25 cellular contexts compared by ENCODE assay signal in genomic region chr4:102710986-102711385, GRCh38. TPM values are rescaled to one million over a fixed set of nuclear protein-coding genes. Genes with fewer than 3 reads are reported as not detected.
DNase-seq lines count a peak whose midpoint lies in the region; ATAC-seq, FAIRE-seq and TF ChIP-seq lines count a peak whose summit lies in the region.
"Had no signal": no experiment of that assay in that cellular context is flagged by ENCODE, and none has a peak within 500 bp of the region (broad histone marks: within the 10 kb centered on the region; RNA-seq: fewer than 3 reads in every experiment).

No MANE protein-coding gene starts in this region.

- H3K27me3 ChIP-seq in Caco-2 (replicated peaks; ENCODE audit: control insufficient read depth, insufficient read depth, low read length) = no peaks in the 10 kb centered on the region
- no peaks in the 10 kb centered on the region for H3K27me3 ChIP-seq in small intestine (ENCODE audit: control insufficient read depth in 2 of 2, insufficient read depth in 2 of 2, low read length in 2 of 2)
- H3K27me3 ChIP-seq in GM23338 (ENCODE audit: insufficient read depth) = no peaks in the 10 kb centered on the region
- H3K27me3 ChIP-seq: BLaER1 treated with 17β-estradiol and CSF1 and Interleukin-3, amounts not matched to agents 10 nM and 100 nM had no signal

- intact Hi-C loops in Caco-2 (cut with micrococcal nuclease; ENCODE audit: unreplicated experiment) = no loop called here

- ATAC-seq in GM23338 = no peak
- ATAC-seq: A549; CD8-positive, alpha-beta T cell; GM12878 had no signal

- H3K4me1 ChIP-seq in Caco-2 (peaks cover 45% of the 10 kb centered on the region), HEK293 (ENCODE audit: control insufficient read depth, insufficient read depth, low read length) (no peaks in the 10 kb centered on the region), small intestine (ENCODE audit: control insufficient read depth in 2 of 2, insufficient read depth in 1 of 2, low read depth in 1 of 2, low read length in 1 of 2) (no peaks in the 10 kb centered on the region), GM23338 (ENCODE audit: insufficient read depth) (no peaks in the 10 kb centered on the region)

- peaks cover 40% of the 10 kb centered on the region for H3K4me1 Mint-ChIP-seq in Caco-2 (ENCODE audit: low read depth, unreplicated experiment)
- H3K4me1 Mint-ChIP-seq in GM23338 = no peaks in the 10 kb centered on the region

- no peaks in the 10 kb centered on the region for H3K9me2 ChIP-seq in GM23338 (ENCODE audit: insufficient read depth)

- no peak overlapping the region for H3K4me2 ChIP-seq in GM23338
- H3K4me2 ChIP-seq: A549; BLaER1 treated with 17β-estradiol and CSF1 and Interleukin-3, amounts not matched to agents 10 nM and 100 nM had no signal

- no peaks in the 10 kb centered on the region for H3K79me2 ChIP-seq in GM23338 (replicated peaks; ENCODE audit: insufficient read depth)

- H3K9me3 Mint-ChIP-seq in Caco-2 (ENCODE audit: unreplicated experiment) = peaks cover 14% of the 10 kb centered on the region
- no peaks in the 10 kb centered on the region for H3K9me3 Mint-ChIP-seq in GM23338

- no peaks in the 10 kb centered on the region for H3K36me3 ChIP-seq in Caco-2 (ENCODE audit: control insufficient read depth, insufficient read depth, low read length)
- no peaks in the 10 kb centered on the region for H3K36me3 ChIP-seq in HEK293 (ENCODE audit: control insufficient read depth in 2 of 2, insufficient read depth in 1 of 2, low read length in 2 of 2)
- H3K36me3 ChIP-seq in small intestine (ENCODE audit: control insufficient read depth in 2 of 2, insufficient read depth in 2 of 2, low read length in 2 of 2) = peaks cover 0 to 2% of the 10 kb centered on the region in 2 donors
- no peaks in the 10 kb centered on the region for H3K36me3 ChIP-seq in GM23338 (ENCODE audit: insufficient read depth)

- H3K27ac Mint-ChIP-seq in Caco-2 (ENCODE audit: unreplicated experiment) (peak overlapping the region; percentile 56), GM23338 (no peak overlapping the region)
- H3K27ac Mint-ChIP-seq: B cell; CD4-positive, alpha-beta T cell; CD8-positive, alpha-beta T cell had no signal

- CTCF ChIA-PET in Caco-2 (lab: Charles Lee) (interaction anchor here (0.5 kb wide), 1 partner anchor 145 kb away, joined by 4 read pairs; no protein-coding TSS in a partner anchor), HEK293 (lab: Yijun Ruan, JAX) (no interaction called here)

- no peak overlapping the region for H3K4me3 ChIP-seq in Caco-2 (ENCODE audit: low read depth, low read length)
- no peak overlapping the region for H3K4me3 ChIP-seq in HEK293 (ENCODE audit: low read depth, low read length)
- H3K4me3 ChIP-seq in small intestine (ENCODE audit: low read depth in 1 of 2, low read length in 2 of 2) = no peak overlapping the region
- no peak overlapping the region for H3K4me3 ChIP-seq in GM23338
- H3K4me3 ChIP-seq: A549; BLaER1 treated with 17β-estradiol and CSF1 and Interleukin-3, amounts not matched to agents 10 nM and 100 nM; GM12878 had no signal

- FAIRE-seq in small intestine (lab: Jason Lieb, UNC) = peak; percentile 30
- FAIRE-seq: A549, GM12878, GM12892, GM19239 had no signal

- BruUV-seq in Caco-2 (replicated peaks; lab: Mats Ljungman, UMichigan) = no TSS peak

- H3K27me3 Mint-ChIP-seq in Caco-2 (ENCODE audit: insufficient read depth, unreplicated experiment) = no peaks in the 10 kb centered on the region
- no peaks in the 10 kb centered on the region for H3K27me3 Mint-ChIP-seq in GM23338 (ENCODE audit: insufficient read depth, low read depth, poor library complexity)
- H3K27me3 Mint-ChIP-seq: B cell; CD4-positive, alpha-beta T cell had no signal

- H4K20me1 ChIP-seq in GM23338 (replicated peaks; ENCODE audit: insufficient read depth) = no peaks in the 10 kb centered on the region

- H3K27ac ChIP-seq in HEK293 (ENCODE audit: extremely low read depth, low read depth, low read length) (no peak overlapping the region), small intestine (ENCODE audit: low read depth in 1 of 2, low read length in 1 of 2) (no peak overlapping the region), GM23338 (ENCODE audit: low read depth) (no peak overlapping the region)
- H3K27ac ChIP-seq: A549; BLaER1 treated with 17β-estradiol and CSF1 and Interleukin-3, amounts not matched to agents 10 nM and 100 nM; C4-2B had no signal

- no peak for TF ChIP-seq CTCF in Caco-2 (IDR thresholded peaks at IDR 0.05; ENCODE audit: insufficient read depth in 1 of 2, low read depth in 1 of 2, low read length in 1 of 2, severe bottlenecking in 1 of 2, unreplicated experiment in 1 of 2)
- no peak for TF ChIP-seq CTCF in HEK293 (tag by site-specific recombination; IDR thresholded peaks at IDR 0.05)
- TF ChIP-seq CTCF in GM23338 (conservative IDR thresholded peaks at IDR 0.05; ENCODE audit: low read depth in 2 of 2) = no peak
- TF ChIP-seq CTCF in GM20000 (IDR thresholded peaks at IDR 0.05; ENCODE audit: extremely low read depth, missing control alignments) = no peak

- H3K4me3 Mint-ChIP-seq in Caco-2 (ENCODE audit: unreplicated experiment) (no peak overlapping the region), GM23338 (no peak overlapping the region)
- H3K4me3 Mint-ChIP-seq: B cell; CD4-positive, alpha-beta T cell; CD8-positive, alpha-beta T cell had no signal

- no peak overlapping the region for H2AFZ ChIP-seq in GM23338

- POLR2A ChIA-PET in Caco-2 (lab: Charles Lee) = no interaction called here
- POLR2A ChIA-PET in HEK293 (lab: Yijun Ruan, JAX) = no interaction called here

- DNase-seq in Caco-2 (no peak), small intestine (no peak), GM23338 (ENCODE audit: low spot score) (no peak), NCI-H446 (lab: John Stamatoyannopoulos, UW) (no peak), amniotic stem cell (lab: John Stamatoyannopoulos, UW) (no peak), GM20000 (ENCODE audit: low spot score) (no peak)
- DNase-seq: 8988T; AML-193; CD4-positive, alpha-beta T cell; CD8-positive, alpha-beta T cell; DMS 273 treated with DMSO at 0.1 percent for 48 hours; DMS153; DMS53; DMS79; DND-41; EL; GDM1 had no signal

- no peaks in the 10 kb centered on the region for H3F3A ChIP-seq in GM23338 (replicated peaks; ENCODE audit: low read depth)

- 92 to 94% (median 92%) methylated on average over 3 of the region's 3 CpGs for WGBS in small intestine, 3 donors

- H3K36me3 Mint-ChIP-seq in Caco-2 (ENCODE audit: insufficient read depth, unreplicated experiment) = peaks cover 15% of the 10 kb centered on the region
- no peaks in the 10 kb centered on the region for H3K36me3 Mint-ChIP-seq in GM23338 (ENCODE audit: low read depth)

- H3K9me3 ChIP-seq in Caco-2 = no peaks in the 10 kb centered on the region
- no peaks in the 10 kb centered on the region for H3K9me3 ChIP-seq in HEK293 (ENCODE audit: control insufficient read depth, insufficient read depth, low read depth, low read length)
- H3K9me3 ChIP-seq in small intestine (ENCODE audit: control insufficient read depth, low read depth) = no peaks in the 10 kb centered on the region
- H3K9me3 ChIP-seq: A549 had no signal

TF ChIP-seq in HEK293, 187 proteins besides CTCF, POLR2A, EP300 and RAD21:
- TF ChIP-seq SCRT1 (tag by site-specific recombination; IDR thresholded peaks at IDR 0.05; ENCODE audit: borderline replicate concordance) (0 out of 2 replicates have a peak, but pooled peaks have one; percentile 73), ZNF785 (tag by site-specific recombination; IDR thresholded peaks at IDR 0.05) (no peak), SCRT2 (tag by site-specific recombination; IDR thresholded peaks at IDR 0.05) (peak; percentile 74)

TF ChIP-seq in GM23338, 12 proteins besides CTCF, POLR2A, EP300 and RAD21 (continues in another document):
- TF ChIP-seq ZNF114 (CRISPR knock-in tag; IDR thresholded peaks at IDR 0.05) = no peak
- no peak for TF ChIP-seq EZH2 (IDR thresholded peaks at IDR 0.05; ENCODE audit: low read depth, unreplicated experiment)
- TF ChIP-seq JUNB (IDR thresholded peaks at IDR 0.05; ENCODE audit: unreplicated experiment) = no peak
- TF ChIP-seq POLR2AphosphoS5 (IDR thresholded peaks at IDR 0.05; ENCODE audit: low read depth) = no peak
- TF ChIP-seq REST (IDR thresholded peaks at IDR 0.05; ENCODE audit: unreplicated experiment) = no peak

RNA-seq across cellular contexts. Expression of gene MANBA, which starts 49.8 kb away (rescaled TPM):
- 52.1 and 53.5 TPM in 2 replicates for total RNA-seq in Caco-2 (2022)
- polyA plus RNA-seq in small intestine (10 to 100 TPM in 1 of 3 donors, 1 to 10 TPM in 2; 4.7 to 11.7 (median 4.9) TPM), GM23338 (2016; fragmentation: Nextera tagmentation; extraction: Ambion mirVana) (13.2 and 13.5 TPM in 2 replicates)
- 35.7 and 54.3 TPM in 2 replicates for total RNA-seq in GM23338 (2014; rRNA removed; shearing (Covaris generic))
